19 cellular contexts compared by ENCODE assay signal in genomic region chr11:35218956-35219355, GRCh38.
DNase-seq lines count a peak whose midpoint lies in the region; ATAC-seq and TF ChIP-seq lines count a peak whose summit lies in the region.
"Had no signal": no experiment of that assay in that cellular context is flagged by ENCODE, and none has a peak within 500 bp of the region (broad histone marks: within the 10 kb centered on the region; RNA-seq: fewer than 3 reads in every experiment).

No MANE protein-coding gene starts in this region.

- H3K27ac ChIP-seq in vagina = peak overlapping the region; percentile 60
- H3K27ac ChIP-seq: coronary artery, left ventricle myocardium inferior had no signal

- TF ChIP-seq POLR2A in vagina (IDR thresholded peaks at IDR 0.05) = no peak

- TF ChIP-seq CTCF in vagina (IDR thresholded peaks at IDR 0.05) (no peak), BE2C (IDR thresholded peaks at IDR 0.05; ENCODE audit: low read depth, low read length) (no peak)

- CTCF ChIA-PET in activated naive CD4-positive, alpha-beta T cell treated with anti-CD3 and anti-CD28 coated beads for 36 hours (lab: Charles Lee) = interaction anchor here (1.0 to 1.1 kb wide), 2 partner anchors 9 kb away, joined by 3 read pairs; no protein-coding TSS in a partner anchor

- H3K36me3 ChIP-seq in vagina (peaks cover 0 to 61% of the 10 kb centered on the region in 2 donors), BE2C (no peaks in the 10 kb centered on the region)

- H3K27me3 ChIP-seq in vagina (no peaks in the 10 kb centered on the region), BE2C (no peaks in the 10 kb centered on the region)

- ATAC-seq in activated naive CD4-positive, alpha-beta T cell treated with anti-CD3 and anti-CD28 coated beads, Interleukin-2, amount 50 U/mL, for 72 hours = no peak
- ATAC-seq in activated T-helper 17 cell treated with anti-CD3 and anti-CD28 coated beads, Interleukin-2, amount 50 U/mL, for 72 hours (replicated peaks) = no peak
- no peak for ATAC-seq in GM18502 (IDR thresholded peaks at IDR 0.05; ENCODE audit: poor library complexity, unreplicated experiment)

- no peaks in the 10 kb centered on the region for H3K9me3 Mint-ChIP-seq in activated naive CD4-positive, alpha-beta T cell treated with anti-CD3 and anti-CD28 coated beads for 36 hours
- H3K9me3 Mint-ChIP-seq in activated naive CD4-positive, alpha-beta T cell treated with anti-CD3 and anti-CD28 coated beads, Interleukin-2, amount 50 U/mL, for 72 hours = no peaks in the 10 kb centered on the region
- H3K9me3 Mint-ChIP-seq in activated T-helper 17 cell treated with anti-CD3 and anti-CD28 coated beads, Interleukin-2, amount 50 U/mL, for 72 hours = no peaks in the 10 kb centered on the region
- H3K9me3 Mint-ChIP-seq: activated B cell treated with CpG ODN at 0.5 μM for 24 hours, naive B cell had no signal

- no peaks in the 10 kb centered on the region for H3K27me3 Mint-ChIP-seq in activated naive CD4-positive, alpha-beta T cell treated with anti-CD3 and anti-CD28 coated beads for 36 hours (ENCODE audit: low read depth)
- H3K27me3 Mint-ChIP-seq in activated T-helper 17 cell treated with anti-CD3 and anti-CD28 coated beads, Interleukin-2, amount 50 U/mL, for 72 hours = no peaks in the 10 kb centered on the region
- H3K27me3 Mint-ChIP-seq: activated B cell treated with CpG ODN at 0.5 μM for 24 hours, naive B cell had no signal

- H3K4me3 Mint-ChIP-seq in activated naive CD4-positive, alpha-beta T cell treated with anti-CD3 and anti-CD28 coated beads for 36 hours = no peak overlapping the region
- no peak overlapping the region for H3K4me3 Mint-ChIP-seq in activated T-helper 17 cell treated with anti-CD3 and anti-CD28 coated beads, Interleukin-2, amount 50 U/mL, for 72 hours
- H3K4me3 Mint-ChIP-seq: activated B cell treated with CpG ODN at 0.5 μM for 24 hours, naive B cell had no signal

- DNase-seq in activated naive CD4-positive, alpha-beta T cell treated with anti-CD3 and anti-CD28 coated beads for 36 hours = no peak
- DNase-seq in activated naive CD4-positive, alpha-beta T cell treated with anti-CD3 and anti-CD28 coated beads, Interleukin-2, amount 50 U/mL, for 72 hours (ENCODE audit: low spot score in 2 of 2) = no peak
- DNase-seq in fibroblast of peridontal ligament (ENCODE audit: extremely low read depth) (peak; percentile 88), vagina (ENCODE audit: extremely low spot score in 2 of 2) (no peak), BE2C (no peak), NCI-H69 (lab: John Stamatoyannopoulos, UW) (no peak)
- DNase-seq: activated B cell treated with CpG ODN at 0.5 μM for 24 hours; activated CD8-positive, alpha-beta memory T cell treated with anti-CD3 and anti-CD28 coated beads, Interleukin-2, amount 50 U/mL, for 4 hours; amygdala; left ventricle myocardium inferior; MM.1S; naive B cell; NCI-H2081 treated with DMSO at 0.1 percent for 48 hours; NCI-H82; stimulated activated CD4-positive, alpha-beta T cell treated with anti-CD3 and anti-CD28 coated beads, Interleukin-15, amount 100 ng/mL, for 24 hours; SW 1271 had no signal

- H3K4me3 ChIP-seq in vagina (no peak overlapping the region), BE2C (ENCODE audit: low read depth, low read length) (no peak overlapping the region)
- H3K4me3 ChIP-seq: coronary artery, left ventricle myocardium inferior had no signal

- H3K4me1 ChIP-seq in vagina = peaks cover 40% of the 10 kb centered on the region
- peaks cover 3% of the 10 kb centered on the region; the same call in 1 of the 2 replicates for H3K4me1 ChIP-seq in BE2C

- intact Hi-C loops in activated naive CD4-positive, alpha-beta T cell treated with anti-CD3 and anti-CD28 coated beads for 36 hours (cut with micrococcal nuclease) = no loop called here
- intact Hi-C loops in vagina (cut with DNase I) = no loop called here

- peaks cover 36% of the 10 kb centered on the region for H3K4me1 Mint-ChIP-seq in activated naive CD4-positive, alpha-beta T cell treated with anti-CD3 and anti-CD28 coated beads for 36 hours (ENCODE audit: low read depth)
- peaks cover 38% of the 10 kb centered on the region for H3K4me1 Mint-ChIP-seq in activated T-helper 17 cell treated with anti-CD3 and anti-CD28 coated beads, Interleukin-2, amount 50 U/mL, for 72 hours

- peak overlapping the region; percentile 39 for H3K27ac Mint-ChIP-seq in activated naive CD4-positive, alpha-beta T cell treated with anti-CD3 and anti-CD28 coated beads for 36 hours
- H3K27ac Mint-ChIP-seq in activated naive CD4-positive, alpha-beta T cell treated with anti-CD3 and anti-CD28 coated beads, Interleukin-2, amount 50 U/mL, for 72 hours = peak overlapping the region in 1 of 2 donors; percentile 84
- peak overlapping the region; percentile 89 for H3K27ac Mint-ChIP-seq in activated T-helper 17 cell treated with anti-CD3 and anti-CD28 coated beads, Interleukin-2, amount 50 U/mL, for 72 hours
- H3K27ac Mint-ChIP-seq: activated B cell treated with CpG ODN at 0.5 μM for 24 hours had no signal

- H3K9me3 ChIP-seq in vagina = no peaks in the 10 kb centered on the region
- H3K9me3 ChIP-seq in BE2C = no peaks in the 10 kb centered on the region
- H3K9me3 ChIP-seq: left ventricle myocardium inferior had no signal

- H3K36me3 Mint-ChIP-seq in activated naive CD4-positive, alpha-beta T cell treated with anti-CD3 and anti-CD28 coated beads for 36 hours (ENCODE audit: low read depth) = peaks cover 74% of the 10 kb centered on the region
- peaks cover 50 to 92% of the 10 kb centered on the region in 2 donors for H3K36me3 Mint-ChIP-seq in activated naive CD4-positive, alpha-beta T cell treated with anti-CD3 and anti-CD28 coated beads, Interleukin-2, amount 50 U/mL, for 72 hours
- H3K36me3 Mint-ChIP-seq in activated T-helper 17 cell treated with anti-CD3 and anti-CD28 coated beads, Interleukin-2, amount 50 U/mL, for 72 hours (ENCODE audit: low read depth) = peaks cover 99% of the 10 kb centered on the region
